19 cellular contexts compared by ENCODE assay signal in genomic region chrX:96611619-96612362, GRCh38.
DNase-seq lines count a peak whose midpoint lies in the region; ATAC-seq and TF ChIP-seq lines count a peak whose summit lies in the region.
"Had no signal": no experiment of that assay in that cellular context is flagged by ENCODE, and none has a peak within 500 bp of the region (broad histone marks: within the 10 kb centered on the region; RNA-seq: fewer than 3 reads in every experiment).

No MANE protein-coding gene starts in this region.

- no peaks in the 10 kb centered on the region for H3K9me3 Mint-ChIP-seq in HFFc6
- H3K9me3 Mint-ChIP-seq: activated CD4-positive, alpha-beta T cell treated with anti-CD3 and anti-CD28 coated beads, Interleukin-2, amount 10 ng/mL, durations not matched to agents 24 days and 14 days; effector memory CD8-positive, alpha-beta T cell; neural crest cell had no signal

- H4K8ac ChIP-seq in trophoblast cell (ENCODE audit: low read depth, low read length) = no peak overlapping the region

- H3K4me3 ChIP-seq in AG09309 (ENCODE audit: control insufficient read depth, low read depth, low read length) (no peak overlapping the region), brain microvascular endothelial cell (ENCODE audit: low read depth, low read length) (no peak overlapping the region), foreskin fibroblast (ENCODE audit: low read depth in 1 of 2, low read length in 2 of 2) (no peak overlapping the region), trophoblast cell (ENCODE audit: low read depth, low read length) (no peak overlapping the region)
- H3K4me3 ChIP-seq: PC-9 had no signal

- no peak overlapping the region for H4K12ac ChIP-seq in trophoblast cell (ENCODE audit: low read depth, low read length)

- H3K23ac ChIP-seq in trophoblast cell (ENCODE audit: low read length) = no peak overlapping the region

- H4K91ac ChIP-seq in trophoblast cell (ENCODE audit: low read depth, low read length) = no peak overlapping the region

- no peaks in the 10 kb centered on the region for H3K9me3 ChIP-seq in trophoblast cell (ENCODE audit: insufficient read depth, low read depth, low read length)

- no peak overlapping the region for H3K4me2 ChIP-seq in trophoblast cell (ENCODE audit: low read length)
- H3K4me2 ChIP-seq: PC-9 had no signal

- no peaks in the 10 kb centered on the region for H3K27me3 ChIP-seq in brain microvascular endothelial cell (replicated peaks)
- H3K27me3 ChIP-seq in trophoblast cell (ENCODE audit: insufficient read depth, low read length) = no peaks in the 10 kb centered on the region

- H3K4ac ChIP-seq in trophoblast cell (ENCODE audit: low read depth, low read length) = no peak overlapping the region

- no peaks in the 10 kb centered on the region for H3K4me1 Mint-ChIP-seq in HFFc6 (ENCODE audit: low read depth)
- H3K4me1 Mint-ChIP-seq: activated CD4-positive, alpha-beta T cell treated with anti-CD3 and anti-CD28 coated beads, Interleukin-2, amount 10 ng/mL, durations not matched to agents 24 days and 14 days; neural crest cell had no signal

- H3K27ac Mint-ChIP-seq in HFFc6 = no peak overlapping the region
- H3K27ac Mint-ChIP-seq: activated CD4-positive, alpha-beta T cell treated with anti-CD3 and anti-CD28 coated beads, Interleukin-2, amount 10 ng/mL, durations not matched to agents 24 days and 14 days; effector memory CD8-positive, alpha-beta T cell had no signal

- H3K79me2 ChIP-seq in trophoblast cell (ENCODE audit: control insufficient read depth, insufficient read depth, low read length, poor library complexity) = no peaks in the 10 kb centered on the region

- DNase-seq in AG09309 (ENCODE audit: low read depth) (peak; percentile 13), HFFc6 (peak; percentile 35), brain microvascular endothelial cell (peak; percentile 24), foreskin fibroblast (peak; percentile 66 to 89), trophoblast cell (no peak), activated T-cell treated with anti-CD3 and anti-CD28 coated beads for 4 hours (no peak)
- DNase-seq: ACHN; activated CD4-positive, alpha-beta T cell treated with anti-CD3 and anti-CD28 coated beads, Interleukin-2, amount 10 ng/mL, durations not matched to agents 24 days and 14 days; activated naive CD4-positive, alpha-beta T cell treated with Interleukin-2 at 50 U/mL for 16 hours; effector memory CD8-positive, alpha-beta T cell; head of caudate nucleus; kidney glomerular epithelial cell; NCI-H1105; NCI-H774; PC-9; stimulated activated naive CD4-positive, alpha-beta T cell had no signal

- TF ChIP-seq CTCF in AG09309 (IDR thresholded peaks at IDR 0.05; ENCODE audit: control insufficient read depth, insufficient read depth, low read depth, low read length, missing control alignments) = no peak
- TF ChIP-seq CTCF in HFFc6 (IDR thresholded peaks at IDR 0.05) = no peak
- no peak for TF ChIP-seq CTCF in brain microvascular endothelial cell (IDR thresholded peaks at IDR 0.05; ENCODE audit: low read depth, low read length, missing control alignments)
- TF ChIP-seq CTCF in foreskin fibroblast (IDR thresholded peaks at IDR 0.05; ENCODE audit: low read depth, low read length) = no peak

- no peaks in the 10 kb centered on the region for H3K79me1 ChIP-seq in trophoblast cell (ENCODE audit: low read length)

- no peaks in the 10 kb centered on the region for H3K4me1 ChIP-seq in trophoblast cell (ENCODE audit: control insufficient read depth in 1 of 2, insufficient read depth in 2 of 2, low read length in 2 of 2)

- H3K18ac ChIP-seq in trophoblast cell (ENCODE audit: low read length) = no peak overlapping the region

- H2BK12ac ChIP-seq in trophoblast cell (ENCODE audit: low read length) = no peak overlapping the region

- no peak overlapping the region for H2AFZ ChIP-seq in trophoblast cell (ENCODE audit: insufficient read depth, low read length, poor library complexity)
- H2AFZ ChIP-seq: PC-9 had no signal

- H3K27me3 Mint-ChIP-seq in HFFc6 (ENCODE audit: insufficient read depth) = no peaks in the 10 kb centered on the region
- H3K27me3 Mint-ChIP-seq: activated CD4-positive, alpha-beta T cell treated with anti-CD3 and anti-CD28 coated beads, Interleukin-2, amount 10 ng/mL, durations not matched to agents 24 days and 14 days had no signal

- H2BK120ac ChIP-seq in trophoblast cell (ENCODE audit: insufficient read depth, low read length, poor library complexity) = no peak overlapping the region

- WGBS in trophoblast cell (ENCODE audit: extremely low coverage, insufficient coverage, insufficient read length) = no CpG with 5 or more reads among the region's 3 CpGs

- no peak overlapping the region for H2AK5ac ChIP-seq in trophoblast cell (ENCODE audit: low read length)

- ATAC-seq in HG03469 (IDR thresholded peaks at IDR 0.05; ENCODE audit: unreplicated experiment) (no peak), GM21360 (IDR thresholded peaks at IDR 0.05; ENCODE audit: unreplicated experiment) (no peak)
- ATAC-seq: effector memory CD8-positive, alpha-beta T cell had no signal

- no peak overlapping the region for H2BK5ac ChIP-seq in trophoblast cell (ENCODE audit: low read depth, low read length, poor library complexity)

- no peak overlapping the region for H3K9ac ChIP-seq in trophoblast cell (ENCODE audit: low read length)

- no peaks in the 10 kb centered on the region for H3K36me3 ChIP-seq in brain microvascular endothelial cell (replicated peaks)
- H3K36me3 ChIP-seq in trophoblast cell (ENCODE audit: control insufficient read depth in 1 of 2, insufficient read depth in 2 of 2, low read length in 2 of 2) = no peaks in the 10 kb centered on the region

- H3K36me3 Mint-ChIP-seq in HFFc6 (ENCODE audit: low read depth) = no peaks in the 10 kb centered on the region

- H3K27ac ChIP-seq in brain microvascular endothelial cell (no peak overlapping the region), trophoblast cell (ENCODE audit: low read depth, low read length) (no peak overlapping the region)
- H3K27ac ChIP-seq: PC-9 had no signal

- no peak overlapping the region for H3K4me3 Mint-ChIP-seq in HFFc6
- H3K4me3 Mint-ChIP-seq: activated CD4-positive, alpha-beta T cell treated with anti-CD3 and anti-CD28 coated beads, Interleukin-2, amount 10 ng/mL, durations not matched to agents 24 days and 14 days; effector memory CD8-positive, alpha-beta T cell; neural crest cell had no signal

- H3K14ac ChIP-seq in trophoblast cell (ENCODE audit: low read length) = no peak overlapping the region

- in situ Hi-C loops in brain microvascular endothelial cell (cut with HindIII; ENCODE audit: low pct_ligation_motif_present, low sequenced_read_pairs) = no loop called here

Comparison
In these comparisons a context has a peak if more than half of its experiments do, and no peak if none do; other contexts are left out.
1. DNase-seq: peak in AG09309 (single experiment), HFFc6 (single experiment), brain microvascular endothelial cell (single experiment) and foreskin fibroblast (2 of 2); none in trophoblast cell (0 of 2) and activated T-cell treated with anti-CD3 and anti-CD28 coated beads for 4 hours (single experiment).